8 cellular contexts compared by ENCODE assay signal in the genomic region with DNA sequence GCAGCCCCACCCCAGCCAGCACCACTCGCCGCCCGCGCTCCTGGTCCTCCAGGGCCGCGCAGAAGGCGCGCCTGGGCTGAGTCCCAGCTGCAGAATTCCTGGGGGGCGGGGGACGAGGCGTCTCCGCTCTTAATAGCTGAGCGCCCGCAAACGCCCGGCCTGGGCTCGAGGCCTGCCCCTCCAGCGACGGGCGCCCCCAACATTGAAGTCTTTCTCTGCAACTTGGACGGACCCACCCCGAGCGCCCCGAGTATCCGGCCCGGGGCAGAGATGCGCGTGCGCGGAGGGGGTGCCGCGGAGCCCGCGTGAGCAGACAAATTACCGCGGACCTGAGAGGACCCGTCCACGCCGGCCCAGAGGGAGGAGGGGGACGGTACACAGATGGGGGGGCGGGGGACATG. TPM values are rescaled to one million over a fixed set of nuclear protein-coding genes. Genes with fewer than 3 reads are reported as not detected.
DNase-seq lines count a peak whose midpoint lies in the region; ATAC-seq and TF ChIP-seq lines count a peak whose summit lies in the region.

No MANE protein-coding gene starts in this region.

- no peaks in the 10 kb centered on the region for H3K36me3 Mint-ChIP-seq in activated T-helper 17 cell treated with anti-CD3 and anti-CD28 coated beads, Interleukin-2, amount 50 U/mL, for 72 hours (ENCODE audit: low read depth)

- no peak overlapping the region for H3K27ac ChIP-seq in cardiac muscle cell
- peak overlapping the region; percentile 11 to 62 (median 40) for H3K27ac ChIP-seq in sigmoid colon

- TF ChIP-seq POLR2A in sigmoid colon (IDR thresholded peaks at IDR 0.05) (no peak), erythroblast (IDR thresholded peaks at IDR 0.05; ENCODE audit: low read length) (no peak)

- H3K27ac Mint-ChIP-seq in activated T-helper 17 cell treated with anti-CD3 and anti-CD28 coated beads, Interleukin-2, amount 50 U/mL, for 72 hours = no peak overlapping the region

- H3K4me1 ChIP-seq in cardiac muscle cell (ENCODE audit: low read depth) (peaks cover 10% of the 10 kb centered on the region), sigmoid colon (peaks cover 0 to 21% (median 20%) of the 10 kb centered on the region in 4 donors)

- no peak for TF ChIP-seq EP300 in sigmoid colon (IDR thresholded peaks at IDR 0.05)

- H3K9me3 Mint-ChIP-seq in activated T-helper 17 cell treated with anti-CD3 and anti-CD28 coated beads, Interleukin-2, amount 50 U/mL, for 72 hours = no peaks in the 10 kb centered on the region

- DNase-seq in NCI-H146 (lab: John Stamatoyannopoulos, UW) (peak; percentile 70), NCI-H146 treated with DMSO at 0.1 percent for 48 hours (lab: John Stamatoyannopoulos, UW; ENCODE audit: unreplicated experiment) (no peak), cardiac muscle cell (ENCODE audit: low read depth in 1 of 2, low spot score in 1 of 2) (peak; percentile 26 to 70), sigmoid colon (peak; percentile 79), GM20000 (ENCODE audit: low spot score) (no peak), erythroblast (lab: John Stamatoyannopoulos, UW) (no peak)

- ATAC-seq in activated T-helper 17 cell treated with anti-CD3 and anti-CD28 coated beads, Interleukin-2, amount 50 U/mL, for 72 hours (replicated peaks) = peak; percentile 54
- ATAC-seq in GM18861 (IDR thresholded peaks at IDR 0.05; ENCODE audit: unreplicated experiment) = no peak

- H3K4me1 Mint-ChIP-seq in activated T-helper 17 cell treated with anti-CD3 and anti-CD28 coated beads, Interleukin-2, amount 50 U/mL, for 72 hours = peaks cover 6% of the 10 kb centered on the region

- WGBS in sigmoid colon, 2 donors = 2 to 7% methylated on average over 41 of the region's 41 CpGs

- H3K27me3 ChIP-seq in cardiac muscle cell (peaks cover 24% of the 10 kb centered on the region), sigmoid colon (peaks cover 0 to 8% (median 0%) of the 10 kb centered on the region in 3 donors)

- intact Hi-C loops in sigmoid colon (cut with DNase I) = no loop called here

- H3K4me3 ChIP-seq in cardiac muscle cell = peak overlapping the region; percentile 20
- H3K4me3 ChIP-seq in sigmoid colon = peak overlapping the region; percentile 34 to 50 (median 48)

- H3K9me3 ChIP-seq in cardiac muscle cell (ENCODE audit: low read depth) (no peaks in the 10 kb centered on the region), sigmoid colon (no peaks in the 10 kb centered on the region)

- TF ChIP-seq CTCF in cardiac muscle cell (IDR thresholded peaks at IDR 0.05; ENCODE audit: low read depth, low read length) = no peak
- TF ChIP-seq CTCF in sigmoid colon (IDR thresholded peaks at IDR 0.05) = no peak
- TF ChIP-seq CTCF in GM20000 (IDR thresholded peaks at IDR 0.05; ENCODE audit: extremely low read depth, missing control alignments) = no peak

- H3K4me3 Mint-ChIP-seq in activated T-helper 17 cell treated with anti-CD3 and anti-CD28 coated beads, Interleukin-2, amount 50 U/mL, for 72 hours = peak overlapping the region; percentile 76

- H3K27me3 Mint-ChIP-seq in activated T-helper 17 cell treated with anti-CD3 and anti-CD28 coated beads, Interleukin-2, amount 50 U/mL, for 72 hours = peaks cover 26% of the 10 kb centered on the region

- no peaks in the 10 kb centered on the region for H3K36me3 ChIP-seq in cardiac muscle cell
- H3K36me3 ChIP-seq in sigmoid colon = no peaks in the 10 kb centered on the region

RNA-seq across cellular contexts. Expression of a gene that starts 6.7 kb away (rescaled TPM):
- total RNA-seq in activated T-helper 17 cell treated with anti-CD3 and anti-CD28 coated beads, Interleukin-2, amount 50 U/mL, for 72 hours = under 1 TPM in 1 of 2 donors, not detected in 1; 0.19 TPM
- 8.7 and 12.1 TPM in 2 replicates for total RNA-seq in cardiac muscle cell
- polyA plus RNA-seq in cardiac muscle cell = 6.3 and 7.5 TPM in 2 replicates
- total RNA-seq in sigmoid colon = 1 to 10 TPM in 3 of 4 donors, under 1 TPM in 1; 0.66 to 3.6 (median 1.6) TPM
- 1 to 10 TPM; 4.2 to 8.4 (median 6.6) TPM for polyA plus RNA-seq in sigmoid colon

Comparison
In these comparisons a context has a peak if more than half of its experiments do, and no peak if none do; other contexts are left out.
1. DNase-seq: peak in NCI-H146 (single experiment), cardiac muscle cell (2 of 2) and sigmoid colon (single experiment); none in NCI-H146 treated with DMSO at 0.1 percent for 48 hours (single experiment), GM20000 (single experiment) and erythroblast (0 of 2).